Comparison of ENCODE assay signal across 1 cellular context in genomic region chr6:31680841-31681671, GRCh38.
A peak's percentile ranks its signal among the peaks of the same experiment; 100 is the strongest.
TF ChIP-seq lines count a peak whose summit lies in the region.

LY6G5C (minus strand) TSS chr6:31681067; CDS start chr6:31680373, 694 bp downstream.

TF ChIP-seq in GM12878, 131 proteins besides CTCF, POLR2A, EP300 and RAD21 (continued from another document and continues in another):
- no peak for TF ChIP-seq ETV6 (conservative IDR thresholded peaks at IDR 0.05 in 1 of 2, IDR thresholded peaks at IDR 0.05 in 1 of 2; ENCODE audit: borderline replicate concordance in 1 of 2, low read depth in 1 of 2)
- no peak for TF ChIP-seq ZNF207 (IDR thresholded peaks at IDR 0.05; ENCODE audit: borderline replicate concordance)
- peak; percentile 57; the same call in 1 of the 2 replicates for TF ChIP-seq NBN (IDR thresholded peaks at IDR 0.05)
- 0 out of 2 replicates have a peak, but pooled peaks have one; percentile 42 for TF ChIP-seq NKRF (conservative IDR thresholded peaks at IDR 0.05)
- no peak for TF ChIP-seq BRCA1 (IDR thresholded peaks at IDR 0.05; ENCODE audit: low read depth, low read length)
- no peak for TF ChIP-seq REST (IDR thresholded peaks at IDR 0.05; ENCODE audit: low read depth, low read length)
- no peak for TF ChIP-seq HDAC2 (IDR thresholded peaks at IDR 0.05)
- TF ChIP-seq IKZF2 (IDR thresholded peaks at IDR 0.05) = peak; percentile 49 to 62
- TF ChIP-seq MLLT1 (IDR thresholded peaks at IDR 0.05) = no peak
- TF ChIP-seq BCL3 (IDR thresholded peaks at IDR 0.05; ENCODE audit: borderline replicate concordance, insufficient read depth, low read depth, low read length, poor library complexity, severe bottlenecking) = no peak
- TF ChIP-seq CREM (IDR thresholded peaks at IDR 0.05; ENCODE audit: low read depth) = no peak
- peak; percentile 50; the same call in 1 of the 2 replicates for TF ChIP-seq HDGF (IDR thresholded peaks at IDR 0.05)
- TF ChIP-seq MTA2 (IDR thresholded peaks at IDR 0.05; ENCODE audit: low read depth) = no peak
- TF ChIP-seq POLR2AphosphoS2 (IDR thresholded peaks at IDR 0.05; ENCODE audit: low read depth, low read length) = no peak
- no peak for TF ChIP-seq PAX5 (IDR thresholded peaks at IDR 0.05; ENCODE audit: borderline replicate concordance, low read depth, low read length)
- TF ChIP-seq TBL1XR1 (IDR thresholded peaks at IDR 0.05; ENCODE audit: low read depth, low read length) = no peak
- TF ChIP-seq TCF12 (IDR thresholded peaks at IDR 0.05; ENCODE audit: low read depth, low read length) = no peak
- no peak for TF ChIP-seq USF1 (IDR thresholded peaks at IDR 0.05; ENCODE audit: borderline replicate concordance, extremely low read length, insufficient read depth, low read depth, low read length)
- TF ChIP-seq SMAD5 (IDR thresholded peaks at IDR 0.05; ENCODE audit: low read depth) = no peak
- peak; percentile 64 for TF ChIP-seq RELB (IDR thresholded peaks at IDR 0.05; ENCODE audit: low read depth)
- TF ChIP-seq NRF1 (conservative IDR thresholded peaks at IDR 0.05; ENCODE audit: low read depth, low read length) = 0 out of 2 replicates have a peak, but pooled peaks have one; percentile 7
- TF ChIP-seq IKZF1 (conservative IDR thresholded peaks at IDR 0.05) = peak; percentile 89
- TF ChIP-seq IRF4 (IDR thresholded peaks at IDR 0.05; ENCODE audit: low read depth, low read length) = no peak
- no peak for TF ChIP-seq SMAD1 (IDR thresholded peaks at IDR 0.05; ENCODE audit: low read depth, partially characterized antibody)
- TF ChIP-seq ZNF384 (IDR thresholded peaks at IDR 0.05; ENCODE audit: borderline replicate concordance, low read depth, low read length) = no peak
- no peak for TF ChIP-seq CEBPZ (IDR thresholded peaks at IDR 0.05; ENCODE audit: low read depth, low read length)
- TF ChIP-seq NFXL1 (IDR thresholded peaks at IDR 0.05; ENCODE audit: borderline replicate concordance) = no peak
- no peak for TF ChIP-seq ATF2 (IDR thresholded peaks at IDR 0.05; ENCODE audit: low read length)
- TF ChIP-seq KDM1A (IDR thresholded peaks at IDR 0.05; ENCODE audit: borderline replicate concordance) = no peak
- TF ChIP-seq YY1 (IDR thresholded peaks at IDR 0.05; ENCODE audit: low read depth, low read length) = peak; percentile 88
- TF ChIP-seq CEBPB (IDR thresholded peaks at IDR 0.05; ENCODE audit: borderline replicate concordance in 1 of 2, low read depth in 2 of 2, low read length in 2 of 2) = no peak
- TF ChIP-seq ZNF622 (IDR thresholded peaks at IDR 0.05) = no peak
- TF ChIP-seq FOXK2 (IDR thresholded peaks at IDR 0.05) = no peak
- TF ChIP-seq SMC3 (IDR thresholded peaks at IDR 0.05; ENCODE audit: borderline replicate concordance, low read length) = peak; percentile 89
- no peak for TF ChIP-seq ELK1 (IDR thresholded peaks at IDR 0.05; ENCODE audit: low read depth, low read length)
- no peak for TF ChIP-seq MYC (IDR thresholded peaks at IDR 0.05; ENCODE audit: insufficient read depth, insufficient read length, insufficient replicate concordance, low read length, severe bottlenecking)
- no peak for TF ChIP-seq IRF5 (IDR thresholded peaks at IDR 0.05; ENCODE audit: borderline replicate concordance)
- TF ChIP-seq NR2C2 (IDR thresholded peaks at IDR 0.05; ENCODE audit: borderline replicate concordance, control insufficient read depth, insufficient read length, low read depth) = no peak
- no peak for TF ChIP-seq BCL11A (IDR thresholded peaks at IDR 0.05; ENCODE audit: low read depth, low read length)
